Comparison of ENCODE assay signal across 10 cellular contexts in genomic region chr4:103996637-103997036, GRCh38.
DNase-seq lines count a peak whose midpoint lies in the region; ATAC-seq and TF ChIP-seq lines count a peak whose summit lies in the region.
"Had no signal": no experiment of that assay in that cellular context is flagged by ENCODE, and none has a peak within 500 bp of the region (broad histone marks: within the 10 kb centered on the region; RNA-seq: fewer than 3 reads in every experiment).

No MANE protein-coding gene starts in this region.

- H3K27me3 ChIP-seq in BE2C (no peaks in the 10 kb centered on the region), HUES6 (ENCODE audit: control insufficient read depth, insufficient read depth, low read length) (no peaks in the 10 kb centered on the region), left lung (no peaks in the 10 kb centered on the region), stomach (no peaks in the 10 kb centered on the region)
- H3K27me3 ChIP-seq: tibial artery had no signal

- TF ChIP-seq POLR2A in stomach (IDR thresholded peaks at IDR 0.05): no peak

- intact Hi-C loops in left lung (cut with DNase I): no loop called here
- intact Hi-C loops in left colon (cut with DNase I, micrococcal nuclease): no loop called here
- intact Hi-C loops in stomach (cut with DNase I; ENCODE audit: low total_unique reads): no loop called here

- no peak for TF ChIP-seq CTCF in BE2C (IDR thresholded peaks at IDR 0.05; ENCODE audit: low read depth, low read length)
- no peak for TF ChIP-seq CTCF in left lung (IDR thresholded peaks at IDR 0.05)
- no peak for TF ChIP-seq CTCF in stomach (IDR thresholded peaks at IDR 0.05)

- WGBS in stomach, 5 donors: 16 to 26% (median 20%) methylated on average over 2 of the region's 2 CpGs

- H3K36me3 ChIP-seq in BE2C (no peaks in the 10 kb centered on the region), HUES6 (ENCODE audit: control insufficient read depth, insufficient read depth, low read length) (no peaks in the 10 kb centered on the region), left lung (no peaks in the 10 kb centered on the region), stomach (no peaks in the 10 kb centered on the region)
- H3K36me3 ChIP-seq: tibial artery had no signal

- H3K27ac ChIP-seq in HUES6 (ENCODE audit: low read depth, low read length) (peak overlapping the region; percentile 83; the same call in 1 of the 2 replicates), left lung (no peak overlapping the region), stomach (no peak overlapping the region)
- H3K27ac ChIP-seq: tibial artery had no signal

- ATAC-seq in left lung (peak; percentile 98), HG03135 (IDR thresholded peaks at IDR 0.05; ENCODE audit: unreplicated experiment) (no peak), left colon (no peak), GM19397 (IDR thresholded peaks at IDR 0.05; ENCODE audit: unreplicated experiment) (no peak)
- ATAC-seq: activated T-helper 17 cell treated with anti-CD3 and anti-CD28 coated beads, Interleukin-2, amount 50 U/mL, for 72 hours had no signal

- DNase-seq in BE2C: peak; percentile 50
- peak; percentile 93 for DNase-seq in astrocyte of the hippocampus (ENCODE audit: low read depth, low spot score)
- peak in 1 of 2 donors; percentile 40 for DNase-seq in left lung
- DNase-seq in left colon: no peak
- no peak for DNase-seq in stomach
- DNase-seq: tibial artery had no signal

- no peak for TF ChIP-seq EP300 in stomach (IDR thresholded peaks at IDR 0.05)

- H3K9ac ChIP-seq in HUES6 (ENCODE audit: low read length): peak overlapping the region; percentile 56

- peak overlapping the region; percentile 20 for H3K4me3 ChIP-seq in BE2C (ENCODE audit: low read depth, low read length)
- peak overlapping the region; percentile 10; the same call in 1 of the 2 replicates for H3K4me3 ChIP-seq in HUES6 (ENCODE audit: low read depth, low read length)
- H3K4me3 ChIP-seq in left lung: no peak overlapping the region
- no peak overlapping the region for H3K4me3 ChIP-seq in stomach
- H3K4me3 ChIP-seq: tibial artery had no signal

- H3K9me3 ChIP-seq in BE2C: no peaks in the 10 kb centered on the region; the same call in 1 of the 2 replicates
- peaks cover 18% of the 10 kb centered on the region; the same call in 1 of the 2 replicates for H3K9me3 ChIP-seq in HUES6 (ENCODE audit: control insufficient read depth, insufficient read depth, low read depth, low read length)
- H3K9me3 ChIP-seq in left lung: peaks cover 0 to 14% of the 10 kb centered on the region in 2 donors
- peaks cover 0 to 12% (median 5%) of the 10 kb centered on the region in 4 donors for H3K9me3 ChIP-seq in stomach

- H3K4me1 ChIP-seq in BE2C: peaks cover 13% of the 10 kb centered on the region
- H3K4me1 ChIP-seq in HUES6 (ENCODE audit: control insufficient read depth, insufficient read depth, low read length): peaks cover 18% of the 10 kb centered on the region
- no peaks in the 10 kb centered on the region for H3K4me1 ChIP-seq in left lung
- H3K4me1 ChIP-seq in stomach: peaks cover 0 to 10% (median 4%) of the 10 kb centered on the region in 4 donors
- H3K4me1 ChIP-seq: tibial artery had no signal

Comparison
In these comparisons a context has a peak if more than half of its experiments do, and no peak if none do; other contexts are left out.
1. DNase-seq: peak in BE2C (single experiment) and astrocyte of the hippocampus (single experiment); none in left colon (0 of 2) and stomach (single experiment).
2. H3K4me3 ChIP-seq: peak in BE2C (single experiment) and HUES6 (single experiment); none in left lung (0 of 2) and stomach (0 of 4).